ENCODE assay signal across 12 cellular contexts in the genomic region with DNA sequence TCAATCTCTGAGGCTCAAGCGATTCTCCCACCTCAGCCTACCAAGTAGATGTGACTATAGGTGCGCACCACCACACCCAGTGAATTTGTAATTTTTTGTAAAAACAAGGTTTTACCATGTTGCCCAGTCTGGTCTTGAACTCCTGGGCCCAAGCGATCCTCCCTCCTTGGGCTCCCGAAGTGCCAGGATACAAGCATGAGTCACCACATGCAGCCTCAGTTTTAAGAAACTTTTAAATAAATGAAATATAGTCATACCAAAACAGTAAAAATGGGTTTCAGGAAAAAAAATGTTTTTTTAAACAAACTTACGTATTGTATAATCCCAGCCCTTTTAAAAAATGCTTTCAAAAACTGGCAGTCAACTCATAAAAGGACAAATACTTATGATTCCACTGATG. TPM values are rescaled to one million over a fixed set of nuclear protein-coding genes. Genes with fewer than 3 reads are reported as not detected.
"Had no signal": no experiment of that assay in that cellular context is flagged by ENCODE, and none has a peak within 500 bp of the region (broad histone marks: within the 10 kb centered on the region; RNA-seq: fewer than 3 reads in every experiment).

No MANE protein-coding gene starts in this region.

- H3K4me3 Mint-ChIP-seq: HFFc6 had no signal

- H3K9me3 ChIP-seq: HAP-1 had no signal

- H3K27ac Mint-ChIP-seq: HFFc6 had no signal

- DNase-seq: GM23248, GOT3, H7, HFFc6, KG1 had no signal

- H3K9ac ChIP-seq: GM23248 had no signal

- H3K4me3 ChIP-seq: GM23248, HAP-1, K562 had no signal

- H3K9me3 Mint-ChIP-seq: HFFc6 had no signal

- H2AFZ ChIP-seq: GM23248 had no signal

- ATAC-seq: HCT116, HepG2, K562 had no signal

- H3K27ac ChIP-seq: GM23248, HL-60 had no signal

RNA-seq across cellular contexts. Expression of gene PRKACG, which starts 48.3 kb away (rescaled TPM):
- total RNA-seq: GM23248, H4, H7, HepG2, HFFc6, HT1080, K562 had no signal
- polyA plus RNA-seq: GM23248, HepG2, K562 had no signal
